Comparison of ENCODE assay signal across 1 cellular context in the genomic region with DNA sequence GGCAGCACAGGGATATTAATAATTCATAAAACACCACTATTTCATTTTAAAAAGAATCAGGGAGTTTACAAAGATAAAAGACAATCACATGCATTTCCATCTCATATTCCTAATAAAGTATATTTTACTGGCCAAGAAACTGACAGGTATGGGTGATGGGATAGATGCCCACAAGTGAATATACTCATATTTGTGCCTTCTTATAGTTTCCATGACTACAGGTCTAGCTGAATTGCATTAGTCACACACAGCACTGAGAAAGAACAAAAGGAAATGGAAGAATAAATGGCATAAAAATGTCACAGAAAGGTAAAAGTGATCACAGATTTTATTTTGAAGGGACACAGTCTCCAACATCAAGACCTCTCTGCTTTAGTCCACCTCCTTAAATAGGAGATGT.
TF ChIP-seq lines count a peak whose summit lies in the region.

No MANE protein-coding gene starts in this region.

TF ChIP-seq in neural cell, 6 proteins besides CTCF, POLR2A, EP300 and RAD21 (continued from another document):
- TF ChIP-seq, protein P1, sequence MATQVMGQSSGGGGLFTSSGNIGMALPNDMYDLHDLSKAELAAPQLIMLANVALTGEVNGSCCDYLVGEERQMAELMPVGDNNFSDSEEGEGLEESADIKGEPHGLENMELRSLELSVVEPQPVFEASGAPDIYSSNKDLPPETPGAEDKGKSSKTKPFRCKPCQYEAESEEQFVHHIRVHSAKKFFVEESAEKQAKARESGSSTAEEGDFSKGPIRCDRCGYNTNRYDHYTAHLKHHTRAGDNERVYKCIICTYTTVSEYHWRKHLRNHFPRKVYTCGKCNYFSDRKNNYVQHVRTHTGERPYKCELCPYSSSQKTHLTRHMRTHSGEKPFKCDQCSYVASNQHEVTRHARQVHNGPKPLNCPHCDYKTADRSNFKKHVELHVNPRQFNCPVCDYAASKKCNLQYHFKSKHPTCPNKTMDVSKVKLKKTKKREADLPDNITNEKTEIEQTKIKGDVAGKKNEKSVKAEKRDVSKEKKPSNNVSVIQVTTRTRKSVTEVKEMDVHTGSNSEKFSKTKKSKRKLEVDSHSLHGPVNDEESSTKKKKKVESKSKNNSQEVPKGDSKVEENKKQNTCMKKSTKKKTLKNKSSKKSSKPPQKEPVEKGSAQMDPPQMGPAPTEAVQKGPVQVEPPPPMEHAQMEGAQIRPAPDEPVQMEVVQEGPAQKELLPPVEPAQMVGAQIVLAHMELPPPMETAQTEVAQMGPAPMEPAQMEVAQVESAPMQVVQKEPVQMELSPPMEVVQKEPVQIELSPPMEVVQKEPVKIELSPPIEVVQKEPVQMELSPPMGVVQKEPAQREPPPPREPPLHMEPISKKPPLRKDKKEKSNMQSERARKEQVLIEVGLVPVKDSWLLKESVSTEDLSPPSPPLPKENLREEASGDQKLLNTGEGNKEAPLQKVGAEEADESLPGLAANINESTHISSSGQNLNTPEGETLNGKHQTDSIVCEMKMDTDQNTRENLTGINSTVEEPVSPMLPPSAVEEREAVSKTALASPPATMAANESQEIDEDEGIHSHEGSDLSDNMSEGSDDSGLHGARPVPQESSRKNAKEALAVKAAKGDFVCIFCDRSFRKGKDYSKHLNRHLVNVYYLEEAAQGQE (IDR thresholded peaks at IDR 0.05; ENCODE audit: borderline replicate concordance): no peak
